8 cellular contexts compared by ENCODE assay signal in the genomic region with DNA sequence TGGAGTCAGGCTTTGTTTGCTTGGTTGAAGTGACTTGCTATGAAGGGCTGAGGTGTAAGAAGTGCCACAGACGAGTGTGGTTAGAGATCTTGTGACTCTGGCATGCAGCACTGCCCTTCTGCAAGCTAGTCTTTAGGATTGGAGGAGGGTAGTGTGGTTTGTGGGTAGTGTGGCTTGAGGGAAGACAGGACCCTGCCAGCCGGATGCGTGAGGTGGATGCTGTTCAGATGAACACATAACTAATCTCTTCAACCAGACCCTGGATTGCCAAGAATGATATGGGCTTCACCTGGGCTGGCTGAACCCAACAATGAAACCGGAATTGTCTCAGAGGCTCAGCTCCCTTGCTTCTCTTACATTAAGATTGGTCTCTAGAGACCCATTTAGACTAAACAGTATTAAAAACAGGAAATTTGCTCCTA. TPM values are rescaled to one million over a fixed set of nuclear protein-coding genes. Genes with fewer than 3 reads are reported as not detected.
DNase-seq lines count a peak whose midpoint lies in the region; ATAC-seq and TF ChIP-seq lines count a peak whose summit lies in the region.

No MANE protein-coding gene starts in this region.

- intact Hi-C loops in activated CD4-positive, alpha-beta memory T cell treated with anti-CD3 and anti-CD28 coated beads for 36 hours (cut with micrococcal nuclease), result no loop called here

- CTCF ChIA-PET in activated CD4-positive, alpha-beta memory T cell treated with anti-CD3 and anti-CD28 coated beads for 36 hours (lab: Charles Lee), result interaction anchor here (1.5 kb wide), 1 partner anchor 24 kb away, joined by 3 read pairs; no protein-coding TSS in a partner anchor

- H3K4me1 Mint-ChIP-seq in IgD-negative memory B cell, result peaks cover 29 to 36% (median 31%) of the 10 kb centered on the region in 3 donors
- H3K4me1 Mint-ChIP-seq in activated CD4-positive, alpha-beta memory T cell treated with anti-CD3 and anti-CD28 coated beads for 36 hours (ENCODE audit: low read depth), result peaks cover 28% of the 10 kb centered on the region

- H3K27ac Mint-ChIP-seq in IgD-negative memory B cell, result peak overlapping the region in 2 of 3 donors; percentile 9 to 12
- no peak overlapping the region for H3K27ac Mint-ChIP-seq in activated CD4-positive, alpha-beta memory T cell treated with anti-CD3 and anti-CD28 coated beads for 36 hours

- H3K36me3 Mint-ChIP-seq in IgD-negative memory B cell, result peaks cover 2% of the 10 kb centered on the region
- no peaks in the 10 kb centered on the region for H3K36me3 Mint-ChIP-seq in activated CD4-positive, alpha-beta memory T cell treated with anti-CD3 and anti-CD28 coated beads for 36 hours

- H3K36me3 ChIP-seq in kidney epithelial cell (ENCODE audit: control insufficient read depth, insufficient read depth, low read length), result no peaks in the 10 kb centered on the region

- no peaks in the 10 kb centered on the region for H3K9me3 Mint-ChIP-seq in IgD-negative memory B cell
- H3K9me3 Mint-ChIP-seq in activated CD4-positive, alpha-beta memory T cell treated with anti-CD3 and anti-CD28 coated beads for 36 hours, result no peaks in the 10 kb centered on the region

- peak; percentile 64 for DNase-seq in activated CD4-positive, alpha-beta memory T cell treated with anti-CD3 and anti-CD28 coated beads for 36 hours
- DNase-seq in kidney epithelial cell (ENCODE audit: low read depth), result peak; percentile 50
- DNase-seq in ecto neural progenitor cell (ENCODE audit: low spot score), result no peak
- no peak for DNase-seq in hypothalamus (lab: John Stamatoyannopoulos, UW)

- H3K4me3 Mint-ChIP-seq in IgD-negative memory B cell, result peak overlapping the region; percentile 4 to 84 (median 32)
- H3K4me3 Mint-ChIP-seq in activated CD4-positive, alpha-beta memory T cell treated with anti-CD3 and anti-CD28 coated beads for 36 hours, result no peak overlapping the region

- H3K4me3 ChIP-seq in kidney epithelial cell (ENCODE audit: low read depth, low read length), result no peak overlapping the region

- POLR2A ChIA-PET in activated CD4-positive, alpha-beta memory T cell treated with anti-CD3 and anti-CD28 coated beads for 36 hours (lab: Charles Lee), result no interaction called here

- no peaks in the 10 kb centered on the region for H3K27me3 ChIP-seq in kidney epithelial cell (ENCODE audit: control insufficient read depth, insufficient read depth, low read length)

- peak; percentile 42 for ATAC-seq in GM19035 (IDR thresholded peaks at IDR 0.05; ENCODE audit: unreplicated experiment)
- ATAC-seq in HG03520 (IDR thresholded peaks at IDR 0.05; ENCODE audit: unreplicated experiment), result no peak
- no peak for ATAC-seq in HG03025 (IDR thresholded peaks at IDR 0.05; ENCODE audit: low FRiP score, unreplicated experiment)

- peaks cover 3% of the 10 kb centered on the region for H3K27me3 Mint-ChIP-seq in IgD-negative memory B cell
- no peaks in the 10 kb centered on the region for H3K27me3 Mint-ChIP-seq in activated CD4-positive, alpha-beta memory T cell treated with anti-CD3 and anti-CD28 coated beads for 36 hours

- TF ChIP-seq CTCF in kidney epithelial cell (IDR thresholded peaks at IDR 0.05; ENCODE audit: insufficient read depth, low read length, poor library complexity, severe bottlenecking), result no peak

RNA-seq across cellular contexts. Expression of a gene that starts 32.7 kb away (rescaled TPM):
- 0.60 TPM for polyA plus RNA-seq in IgD-negative memory B cell
- 1 to 10 TPM; 3.4 to 3.8 TPM for total RNA-seq in activated CD4-positive, alpha-beta memory T cell treated with anti-CD3 and anti-CD28 coated beads for 36 hours
- total RNA-seq in kidney epithelial cell, result 4.7 and 5.7 TPM in 2 replicates

RNA-seq across cellular contexts. Expression of a gene that starts 59.5 kb away (rescaled TPM):
- 31.1 TPM for polyA plus RNA-seq in IgD-negative memory B cell
- 10 to 100 TPM; 44.9 to 45.1 TPM for total RNA-seq in activated CD4-positive, alpha-beta memory T cell treated with anti-CD3 and anti-CD28 coated beads for 36 hours
- 31.1 and 35.3 TPM in 2 replicates for total RNA-seq in kidney epithelial cell

RNA-seq across cellular contexts. Expression of a gene that starts 59.5 kb away (rescaled TPM):
- 7.8 TPM for polyA plus RNA-seq in IgD-negative memory B cell
- total RNA-seq in activated CD4-positive, alpha-beta memory T cell treated with anti-CD3 and anti-CD28 coated beads for 36 hours, result 10 to 100 TPM; 15.7 to 17.2 TPM
- 18.2 and 24.2 TPM in 2 replicates for total RNA-seq in kidney epithelial cell

Comparison
In these comparisons a context has a peak if more than half of its experiments do, and no peak if none do; other contexts are left out.
1. DNase-seq: peak in activated CD4-positive, alpha-beta memory T cell treated with anti-CD3 and anti-CD28 coated beads for 36 hours (single experiment) and kidney epithelial cell (single experiment); none in ecto neural progenitor cell (single experiment) and hypothalamus (0 of 51).